In genomic region chr2:98478861-98479770, GRCh38 we compare ENCODE assay signal across 12 cellular contexts. TPM values are rescaled to one million over a fixed set of nuclear protein-coding genes. Genes with fewer than 3 reads are reported as not detected.
DNase-seq lines count a peak whose midpoint lies in the region; ATAC-seq, FAIRE-seq and TF ChIP-seq lines count a peak whose summit lies in the region.
"Had no signal": no experiment of that assay in that cellular context is flagged by ENCODE, and none has a peak within 500 bp of the region (broad histone marks: within the 10 kb centered on the region; RNA-seq: fewer than 3 reads in every experiment).

No MANE protein-coding gene starts in this region.

- peaks cover 94% of the 10 kb centered on the region for H3K79me2 ChIP-seq in MM.1S (ENCODE audit: low read length)

- peak in 2 of 5 donors; percentile 29 to 43 for DNase-seq in CD8-positive, alpha-beta memory T cell
- DNase-seq in MM.1S (peak; percentile 47), tibial nerve (ENCODE audit: low spot score in 2 of 2) (no peak), pancreas (no peak), GM10248 (ENCODE audit: extremely low spot score) (no peak)
- DNase-seq in activated T-helper 2 cell treated with anti-CD3 and anti-CD28 coated beads, Interferon-gamma antibody, Interleukin-2, Interleukin-4, amounts not matched to agents 10 μg/mL and 5 μg/mL and 100 μg/mL, durations not matched to agents 14 hours and 24 hours and 36 hours (ENCODE audit: low spot score) = no peak
- DNase-seq: activated B cell treated with CpG ODN at 0.5 μM for 24 hours had no signal

- peaks cover 0 to 14% (median 0%) of the 10 kb centered on the region in 3 donors for H3K36me3 Mint-ChIP-seq in CD8-positive, alpha-beta memory T cell
- peaks cover 4% of the 10 kb centered on the region for H3K36me3 Mint-ChIP-seq in activated T-helper 2 cell treated with anti-CD3 and anti-CD28 coated beads, Interferon-gamma antibody, Interleukin-2, Interleukin-4, amounts not matched to agents 10 μg/mL and 5 μg/mL and 100 μg/mL, durations not matched to agents 14 hours and 24 hours and 36 hours (ENCODE audit: low read depth)

- ATAC-seq in HG02884 (IDR thresholded peaks at IDR 0.05; ENCODE audit: unreplicated experiment) = no peak
- no peak for ATAC-seq in pancreas
- ATAC-seq: K562 had no signal

- no peaks in the 10 kb centered on the region for H3K9me3 Mint-ChIP-seq in CD8-positive, alpha-beta memory T cell
- H3K9me3 Mint-ChIP-seq in activated T-helper 2 cell treated with anti-CD3 and anti-CD28 coated beads, Interferon-gamma antibody, Interleukin-2, Interleukin-4, amounts not matched to agents 10 μg/mL and 5 μg/mL and 100 μg/mL, durations not matched to agents 14 hours and 24 hours and 36 hours = no peaks in the 10 kb centered on the region
- H3K9me3 Mint-ChIP-seq: activated B cell treated with CpG ODN at 0.5 μM for 24 hours had no signal

- no peaks in the 10 kb centered on the region for H3K27me3 ChIP-seq in CD8-positive, alpha-beta memory T cell (ENCODE audit: insufficient read depth, low read length, poor library complexity, severe bottlenecking)
- H3K27me3 ChIP-seq in MM.1S (replicated peaks; ENCODE audit: insufficient read depth, low read length) = no peaks in the 10 kb centered on the region
- H3K27me3 ChIP-seq in muscle layer of colon (ENCODE audit: control insufficient read depth in 1 of 2, insufficient read depth in 2 of 2, low read length in 2 of 2) = no peaks in the 10 kb centered on the region
- H3K27me3 ChIP-seq in tibial nerve = no peaks in the 10 kb centered on the region
- no peaks in the 10 kb centered on the region for H3K27me3 ChIP-seq in pancreas
- H3K27me3 ChIP-seq: breast epithelium, uterus had no signal

- peaks cover 100% of the 10 kb centered on the region for H3K4me1 ChIP-seq in CD8-positive, alpha-beta memory T cell (ENCODE audit: insufficient read depth, low read length)
- H3K4me1 ChIP-seq in MM.1S (ENCODE audit: low read length) = peaks cover 97% of the 10 kb centered on the region
- H3K4me1 ChIP-seq in muscle layer of colon (ENCODE audit: insufficient read depth, low read length) = peaks cover 78% of the 10 kb centered on the region
- H3K4me1 ChIP-seq in tibial nerve = peaks cover 0 to 30% (median 16%) of the 10 kb centered on the region in 4 donors
- peaks cover 4 to 22% (median 20%) of the 10 kb centered on the region in 3 donors for H3K4me1 ChIP-seq in pancreas

- H3K27me3 Mint-ChIP-seq in CD8-positive, alpha-beta memory T cell = no peaks in the 10 kb centered on the region
- H3K27me3 Mint-ChIP-seq in activated T-helper 2 cell treated with anti-CD3 and anti-CD28 coated beads, Interferon-gamma antibody, Interleukin-2, Interleukin-4, amounts not matched to agents 10 μg/mL and 5 μg/mL and 100 μg/mL, durations not matched to agents 14 hours and 24 hours and 36 hours (ENCODE audit: low read depth) = no peaks in the 10 kb centered on the region
- H3K27me3 Mint-ChIP-seq: activated B cell treated with CpG ODN at 0.5 μM for 24 hours had no signal

- H3K4me3 ChIP-seq in CD8-positive, alpha-beta memory T cell (ENCODE audit: low read length) = peak overlapping the region; percentile 18
- peak overlapping the region; percentile 23 for H3K4me3 ChIP-seq in MM.1S (ENCODE audit: low read length)
- H3K4me3 ChIP-seq in muscle layer of colon (ENCODE audit: low read depth in 1 of 2, low read length in 2 of 2) = peak overlapping the region in 1 of 2 donors; percentile 6
- no peak overlapping the region for H3K4me3 ChIP-seq in tibial nerve
- H3K4me3 ChIP-seq in pancreas = no peak overlapping the region
- H3K4me3 ChIP-seq: breast epithelium, K562, uterus had no signal

- H2AFZ ChIP-seq in MM.1S (ENCODE audit: low read length) = no peak overlapping the region

- no peak for TF ChIP-seq EP300 in tibial nerve (IDR thresholded peaks at IDR 0.05)

- H3K4me2 ChIP-seq in MM.1S (ENCODE audit: low read depth, low read length) = peak overlapping the region; percentile 71

- H3K36me3 ChIP-seq in CD8-positive, alpha-beta memory T cell (ENCODE audit: insufficient read depth, low read length) = no peaks in the 10 kb centered on the region
- H3K36me3 ChIP-seq in MM.1S (replicated peaks; ENCODE audit: insufficient read depth, low read length) (0 out of 2 replicates have a peak, but pooled peaks cover 2% of the 10 kb centered on the region), muscle layer of colon (ENCODE audit: insufficient read depth, low read length) (no peaks in the 10 kb centered on the region), tibial nerve (no peaks in the 10 kb centered on the region), pancreas (no peaks in the 10 kb centered on the region)
- H3K36me3 ChIP-seq: breast epithelium, uterus had no signal

- intact Hi-C loops in activated T-helper 2 cell treated with anti-CD3 and anti-CD28 coated beads, Interferon-gamma antibody, Interleukin-2, Interleukin-4, amounts not matched to agents 10 μg/mL and 5 μg/mL and 100 μg/mL, durations not matched to agents 14 hours and 24 hours and 36 hours (cut with micrococcal nuclease) = no loop called here
- intact Hi-C loops in pancreas (cut with DNase I) = no loop called here

- H3K27ac ChIP-seq in CD8-positive, alpha-beta memory T cell (ENCODE audit: low read depth, low read length) = no peak overlapping the region
- H3K27ac ChIP-seq in MM.1S (ENCODE audit: low read length) = peak overlapping the region; percentile 98
- H3K27ac ChIP-seq in muscle layer of colon (ENCODE audit: low read depth, low read length) = peak overlapping the region; percentile 22
- H3K27ac ChIP-seq in tibial nerve = no peak overlapping the region
- H3K27ac ChIP-seq in pancreas = peak overlapping the region in 2 of 4 donors; percentile 16 to 69
- H3K27ac ChIP-seq: uterus had no signal

- H3K27ac Mint-ChIP-seq in CD8-positive, alpha-beta memory T cell = peak overlapping the region; percentile 56 to 95 (median 87)
- peak overlapping the region; percentile 84 for H3K27ac Mint-ChIP-seq in activated T-helper 2 cell treated with anti-CD3 and anti-CD28 coated beads, Interferon-gamma antibody, Interleukin-2, Interleukin-4, amounts not matched to agents 10 μg/mL and 5 μg/mL and 100 μg/mL, durations not matched to agents 14 hours and 24 hours and 36 hours
- H3K27ac Mint-ChIP-seq: activated B cell treated with CpG ODN at 0.5 μM for 24 hours had no signal

- peaks cover 77% of the 10 kb centered on the region for H3F3A ChIP-seq in MM.1S (ENCODE audit: insufficient read depth, low read length)

- no peaks in the 10 kb centered on the region for H3K9me2 ChIP-seq in MM.1S (replicated peaks; ENCODE audit: insufficient read depth, low read length)

- no peaks in the 10 kb centered on the region for H3K9me3 ChIP-seq in CD8-positive, alpha-beta memory T cell (ENCODE audit: low read length)
- H3K9me3 ChIP-seq in MM.1S (replicated peaks; ENCODE audit: insufficient read depth, low read length) = no peaks in the 10 kb centered on the region
- no peaks in the 10 kb centered on the region for H3K9me3 ChIP-seq in muscle layer of colon (ENCODE audit: low read length)
- H3K9me3 ChIP-seq in tibial nerve = no peaks in the 10 kb centered on the region
- no peaks in the 10 kb centered on the region for H3K9me3 ChIP-seq in pancreas
- H3K9me3 ChIP-seq: breast epithelium, uterus had no signal

- peaks cover 91 to 100% (median 100%) of the 10 kb centered on the region in 3 donors for H3K4me1 Mint-ChIP-seq in CD8-positive, alpha-beta memory T cell
- peaks cover 84% of the 10 kb centered on the region for H3K4me1 Mint-ChIP-seq in activated T-helper 2 cell treated with anti-CD3 and anti-CD28 coated beads, Interferon-gamma antibody, Interleukin-2, Interleukin-4, amounts not matched to agents 10 μg/mL and 5 μg/mL and 100 μg/mL, durations not matched to agents 14 hours and 24 hours and 36 hours (ENCODE audit: low read depth)

- WGBS in tibial nerve, 2 donors = 78 to 82% methylated on average over 11 of the region's 11 CpGs
- WGBS in pancreas, 2 donors = 78 to 80% methylated on average over 11 of the region's 11 CpGs

- TF ChIP-seq CTCF in MM.1S (IDR thresholded peaks at IDR 0.05; ENCODE audit: low read length) (peak; percentile 21), tibial nerve (IDR thresholded peaks at IDR 0.05) (no peak), pancreas (IDR thresholded peaks at IDR 0.05) (no peak), GM10248 (IDR thresholded peaks at IDR 0.05; ENCODE audit: control extremely low read depth, extremely low read depth, low read depth, missing control alignments) (no peak)

- no peaks in the 10 kb centered on the region for H4K20me1 ChIP-seq in MM.1S (ENCODE audit: insufficient read depth, low read length)

- TF ChIP-seq POLR2A in tibial nerve (IDR thresholded peaks at IDR 0.05) = no peak

- POLR2A ChIA-PET in CD8-positive, alpha-beta memory T cell (lab: Charles Lee) = interaction anchor here (1.0 to 1.2 kb wide), 4 partner anchors 8 to 33 kb away, joined by 3 read pairs; no protein-coding TSS in a partner anchor
- POLR2A ChIA-PET in GM10248 (lab: Yijun Ruan, JAX) = interaction anchor here (1.4 to 1.8 kb wide), 2 partner anchors 9 to 11 kb away, joined by 5 to 12 read pairs; no protein-coding TSS in a partner anchor

- peak overlapping the region; percentile 31 to 85 (median 61) for H3K4me3 Mint-ChIP-seq in CD8-positive, alpha-beta memory T cell
- peak overlapping the region; percentile 6 for H3K4me3 Mint-ChIP-seq in activated T-helper 2 cell treated with anti-CD3 and anti-CD28 coated beads, Interferon-gamma antibody, Interleukin-2, Interleukin-4, amounts not matched to agents 10 μg/mL and 5 μg/mL and 100 μg/mL, durations not matched to agents 14 hours and 24 hours and 36 hours (ENCODE audit: low read depth)
- H3K4me3 Mint-ChIP-seq: activated B cell treated with CpG ODN at 0.5 μM for 24 hours had no signal

- H3K9ac ChIP-seq in MM.1S (ENCODE audit: low read length) (peak overlapping the region; percentile 94), muscle layer of colon (ENCODE audit: low read length) (no peak overlapping the region)

- no peak for FAIRE-seq in pancreas (lab: Jason Lieb, UNC)
- FAIRE-seq: K562 had no signal

- CTCF ChIA-PET in CD8-positive, alpha-beta memory T cell (lab: Charles Lee) = interaction anchor here (0.6 to 2.1 kb wide), 11 partner anchors 9 to 74 kb away, joined by 3 to 18 read pairs (median 4); no protein-coding TSS in a partner anchor
- CTCF ChIA-PET in GM10248 (lab: Yijun Ruan, JAX) = interaction anchor here (1.0 to 4.5 kb wide), 11 partner anchors 8 to 66 kb away, joined by 3 to 21 read pairs (median 6); no protein-coding TSS in a partner anchor

RNA-seq across cellular contexts. Expression of gene INPP4A, which starts 34.5 kb away (rescaled TPM):
- 10 to 100 TPM; 41.0 to 46.9 TPM for total RNA-seq in CD8-positive, alpha-beta memory T cell
- polyA plus RNA-seq in CD8-positive, alpha-beta memory T cell = 61.4 TPM
- total RNA-seq in activated T-helper 2 cell treated with anti-CD3 and anti-CD28 coated beads, Interferon-gamma antibody, Interleukin-2, Interleukin-4, amounts not matched to agents 10 μg/mL and 5 μg/mL and 100 μg/mL, durations not matched to agents 14 hours and 24 hours and 36 hours = 35.9 and 40.2 TPM in 2 replicates
- 10 to 100 TPM; 23.7 to 45.0 (median 30.9) TPM for total RNA-seq in tibial nerve
- 10 to 100 TPM in 1 of 6 donors, 1 to 10 TPM in 5; 6.1 to 13.4 (median 7.7) TPM for total RNA-seq in pancreas
- polyA plus RNA-seq in pancreas = 1 to 10 TPM; 4.0 to 4.9 TPM

Comparison
In these comparisons a context has a peak if more than half of its experiments do, and no peak if none do; other contexts are left out.
1. H3K27ac ChIP-seq: peak in MM.1S (single experiment) and muscle layer of colon (single experiment); none in CD8-positive, alpha-beta memory T cell (single experiment) and tibial nerve (0 of 4).
2. H3K4me3 ChIP-seq: peak in CD8-positive, alpha-beta memory T cell (single experiment) and MM.1S (single experiment); none in tibial nerve (0 of 4) and pancreas (0 of 4).